1 cellular context compared by ENCODE assay signal in the genomic region with DNA sequence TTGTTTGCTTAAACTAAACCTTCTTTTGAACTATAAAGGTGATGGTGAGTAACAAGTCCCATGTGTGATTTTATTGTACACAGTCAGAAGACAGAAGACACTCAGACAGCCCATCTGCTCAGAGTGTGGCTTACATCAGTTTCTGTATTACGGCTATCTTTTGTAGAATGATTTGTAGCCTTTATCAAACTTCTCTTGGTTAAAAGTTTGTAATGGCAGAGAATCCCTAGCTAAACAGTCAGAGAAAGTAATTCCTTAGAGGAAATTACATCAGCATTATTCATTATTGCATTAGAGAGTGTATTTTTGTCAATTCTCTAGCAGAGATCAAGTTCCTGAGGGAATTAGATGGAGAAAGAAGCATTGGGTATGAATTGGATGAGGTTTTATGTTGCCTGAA.
TF ChIP-seq lines count a peak whose summit lies in the region.

No MANE protein-coding gene starts in this region.

TF ChIP-seq in SK-N-SH, 30 proteins besides CTCF, POLR2A, EP300 and RAD21 (continued from another document):
- TF ChIP-seq, protein P1, sequence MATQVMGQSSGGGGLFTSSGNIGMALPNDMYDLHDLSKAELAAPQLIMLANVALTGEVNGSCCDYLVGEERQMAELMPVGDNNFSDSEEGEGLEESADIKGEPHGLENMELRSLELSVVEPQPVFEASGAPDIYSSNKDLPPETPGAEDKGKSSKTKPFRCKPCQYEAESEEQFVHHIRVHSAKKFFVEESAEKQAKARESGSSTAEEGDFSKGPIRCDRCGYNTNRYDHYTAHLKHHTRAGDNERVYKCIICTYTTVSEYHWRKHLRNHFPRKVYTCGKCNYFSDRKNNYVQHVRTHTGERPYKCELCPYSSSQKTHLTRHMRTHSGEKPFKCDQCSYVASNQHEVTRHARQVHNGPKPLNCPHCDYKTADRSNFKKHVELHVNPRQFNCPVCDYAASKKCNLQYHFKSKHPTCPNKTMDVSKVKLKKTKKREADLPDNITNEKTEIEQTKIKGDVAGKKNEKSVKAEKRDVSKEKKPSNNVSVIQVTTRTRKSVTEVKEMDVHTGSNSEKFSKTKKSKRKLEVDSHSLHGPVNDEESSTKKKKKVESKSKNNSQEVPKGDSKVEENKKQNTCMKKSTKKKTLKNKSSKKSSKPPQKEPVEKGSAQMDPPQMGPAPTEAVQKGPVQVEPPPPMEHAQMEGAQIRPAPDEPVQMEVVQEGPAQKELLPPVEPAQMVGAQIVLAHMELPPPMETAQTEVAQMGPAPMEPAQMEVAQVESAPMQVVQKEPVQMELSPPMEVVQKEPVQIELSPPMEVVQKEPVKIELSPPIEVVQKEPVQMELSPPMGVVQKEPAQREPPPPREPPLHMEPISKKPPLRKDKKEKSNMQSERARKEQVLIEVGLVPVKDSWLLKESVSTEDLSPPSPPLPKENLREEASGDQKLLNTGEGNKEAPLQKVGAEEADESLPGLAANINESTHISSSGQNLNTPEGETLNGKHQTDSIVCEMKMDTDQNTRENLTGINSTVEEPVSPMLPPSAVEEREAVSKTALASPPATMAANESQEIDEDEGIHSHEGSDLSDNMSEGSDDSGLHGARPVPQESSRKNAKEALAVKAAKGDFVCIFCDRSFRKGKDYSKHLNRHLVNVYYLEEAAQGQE (IDR thresholded peaks at IDR 0.05; ENCODE audit: low read depth, low read length) = no peak
- TF ChIP-seq, protein P2, sequence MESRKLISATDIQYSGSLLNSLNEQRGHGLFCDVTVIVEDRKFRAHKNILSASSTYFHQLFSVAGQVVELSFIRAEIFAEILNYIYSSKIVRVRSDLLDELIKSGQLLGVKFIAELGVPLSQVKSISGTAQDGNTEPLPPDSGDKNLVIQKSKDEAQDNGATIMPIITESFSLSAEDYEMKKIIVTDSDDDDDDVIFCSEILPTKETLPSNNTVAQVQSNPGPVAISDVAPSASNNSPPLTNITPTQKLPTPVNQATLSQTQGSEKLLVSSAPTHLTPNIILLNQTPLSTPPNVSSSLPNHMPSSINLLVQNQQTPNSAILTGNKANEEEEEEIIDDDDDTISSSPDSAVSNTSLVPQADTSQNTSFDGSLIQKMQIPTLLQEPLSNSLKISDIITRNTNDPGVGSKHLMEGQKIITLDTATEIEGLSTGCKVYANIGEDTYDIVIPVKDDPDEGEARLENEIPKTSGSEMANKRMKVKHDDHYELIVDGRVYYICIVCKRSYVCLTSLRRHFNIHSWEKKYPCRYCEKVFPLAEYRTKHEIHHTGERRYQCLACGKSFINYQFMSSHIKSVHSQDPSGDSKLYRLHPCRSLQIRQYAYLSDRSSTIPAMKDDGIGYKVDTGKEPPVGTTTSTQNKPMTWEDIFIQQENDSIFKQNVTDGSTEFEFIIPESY (IDR thresholded peaks at IDR 0.05; ENCODE audit: borderline replicate concordance, low read depth) = no peak
- TF ChIP-seq ELF1 (IDR thresholded peaks at IDR 0.05) (no peak), JUND (IDR thresholded peaks at IDR 0.05) (no peak), TEAD4 (IDR thresholded peaks at IDR 0.05; ENCODE audit: borderline replicate concordance, insufficient read depth) (no peak), FOSL2 (IDR thresholded peaks at IDR 0.05; ENCODE audit: borderline replicate concordance, low read depth) (no peak), RCOR1 (IDR thresholded peaks at IDR 0.05; ENCODE audit: low read length) (no peak), EZH2phosphoT487 (IDR thresholded peaks at IDR 0.05; ENCODE audit: borderline replicate concordance, low read depth) (no peak), GABPA (IDR thresholded peaks at IDR 0.05; ENCODE audit: low read depth) (no peak), IRF3 (IDR thresholded peaks at IDR 0.05; ENCODE audit: low read depth, low read length) (no peak), POLR2AphosphoS5 (IDR thresholded peaks at IDR 0.05; ENCODE audit: low read depth, low read length) (no peak), CHD2 (IDR thresholded peaks at IDR 0.05; ENCODE audit: low read length, partially characterized antibody) (no peak)
- TF ChIP-seq, protein P3, sequence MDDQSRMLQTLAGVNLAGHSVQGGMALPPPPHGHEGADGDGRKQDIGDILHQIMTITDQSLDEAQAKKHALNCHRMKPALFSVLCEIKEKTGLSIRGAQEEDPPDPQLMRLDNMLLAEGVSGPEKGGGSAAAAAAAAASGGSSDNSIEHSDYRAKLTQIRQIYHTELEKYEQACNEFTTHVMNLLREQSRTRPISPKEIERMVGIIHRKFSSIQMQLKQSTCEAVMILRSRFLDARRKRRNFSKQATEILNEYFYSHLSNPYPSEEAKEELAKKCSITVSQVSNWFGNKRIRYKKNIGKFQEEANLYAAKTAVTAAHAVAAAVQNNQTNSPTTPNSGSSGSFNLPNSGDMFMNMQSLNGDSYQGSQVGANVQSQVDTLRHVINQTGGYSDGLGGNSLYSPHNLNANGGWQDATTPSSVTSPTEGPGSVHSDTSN (IDR thresholded peaks at IDR 0.05) = no peak
- TF ChIP-seq, protein P4, sequence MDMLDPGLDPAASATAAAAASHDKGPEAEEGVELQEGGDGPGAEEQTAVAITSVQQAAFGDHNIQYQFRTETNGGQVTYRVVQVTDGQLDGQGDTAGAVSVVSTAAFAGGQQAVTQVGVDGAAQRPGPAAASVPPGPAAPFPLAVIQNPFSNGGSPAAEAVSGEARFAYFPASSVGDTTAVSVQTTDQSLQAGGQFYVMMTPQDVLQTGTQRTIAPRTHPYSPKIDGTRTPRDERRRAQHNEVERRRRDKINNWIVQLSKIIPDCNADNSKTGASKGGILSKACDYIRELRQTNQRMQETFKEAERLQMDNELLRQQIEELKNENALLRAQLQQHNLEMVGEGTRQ (IDR thresholded peaks at IDR 0.05; ENCODE audit: borderline replicate concordance, low read depth, low read length) = no peak
